Comparison of ENCODE assay signal across 5 cellular contexts in genomic region chr5:73896668-73897067, GRCh38.
"Had no signal": no experiment of that assay in that cellular context is flagged by ENCODE, and none has a peak within 500 bp of the region (broad histone marks: within the 10 kb centered on the region; RNA-seq: fewer than 3 reads in every experiment).

No MANE protein-coding gene starts in this region.

- H3K9me3 Mint-ChIP-seq: GM23338, H9, IgD-negative memory B cell had no signal

- H3K27ac Mint-ChIP-seq: GM23338, H9, IgD-negative memory B cell had no signal

- DNase-seq: H9, HCEC 1CT, KBM-7 had no signal

- H2AFZ ChIP-seq: GM23338 had no signal

- H3K4me3 Mint-ChIP-seq: GM23338, H9 had no signal

- H3K4me2 ChIP-seq: GM23338 had no signal

- H3K4me1 Mint-ChIP-seq: IgD-negative memory B cell had no signal

- ATAC-seq: GM23338 had no signal

- H3K4me3 ChIP-seq: GM23338 had no signal
